In the genomic region with DNA sequence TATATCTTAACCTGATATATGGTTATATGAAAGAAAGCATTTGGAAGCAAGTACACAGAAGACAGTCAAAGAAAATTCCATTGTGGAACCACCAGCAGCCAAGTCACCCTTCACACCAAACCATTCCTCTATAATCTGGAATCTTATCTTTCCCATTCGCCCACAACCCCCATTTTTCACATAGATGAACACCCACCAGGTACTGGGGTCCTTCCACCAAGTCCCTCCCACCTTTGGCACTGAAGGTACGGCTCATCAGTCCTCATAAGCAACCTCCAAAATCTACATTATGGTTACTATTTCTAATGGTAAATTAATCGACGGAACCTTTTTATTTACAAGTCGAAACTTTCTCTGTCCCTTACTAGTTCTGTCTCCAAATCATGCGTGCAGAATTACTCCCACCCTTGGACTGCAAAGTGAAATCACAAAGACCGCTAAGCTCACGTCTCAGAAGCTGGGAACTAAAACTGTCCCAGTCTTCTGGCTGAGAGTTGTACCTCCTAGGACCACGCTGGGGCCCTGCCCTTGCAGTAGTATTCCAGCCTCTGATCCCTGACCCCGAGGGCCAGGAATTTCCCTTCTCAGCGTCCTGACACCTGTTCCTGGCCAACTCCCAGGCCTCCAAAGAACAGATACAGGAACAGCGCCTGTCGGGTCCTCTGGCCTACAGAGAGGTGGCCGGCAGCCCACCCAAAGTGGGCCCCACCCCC, we compare ENCODE assay signal across 7 cellular contexts. TPM values are rescaled to one million over a fixed set of nuclear protein-coding genes. Genes with fewer than 3 reads are reported as not detected.
DNase-seq lines count a peak whose midpoint lies in the region; ATAC-seq and TF ChIP-seq lines count a peak whose summit lies in the region.

No MANE protein-coding gene starts in this region.

- intact Hi-C loops in adrenal gland (cut with DNase I) = no loop called here

- H3K27me3 ChIP-seq in H7 (ENCODE audit: control insufficient read depth, insufficient read depth, low read length) (peaks cover 3% of the 10 kb centered on the region; the same call in 1 of the 2 replicates), adrenal gland (no peaks in the 10 kb centered on the region), iPS-18a (ENCODE audit: control insufficient read depth, insufficient read depth, low read length) (peaks cover 12% of the 10 kb centered on the region), skeletal muscle tissue (ENCODE audit: control insufficient read depth in 3 of 3, insufficient read depth in 3 of 3, low read length in 3 of 3) (no peaks in the 10 kb centered on the region)

- ATAC-seq in GM18498 (IDR thresholded peaks at IDR 0.05; ENCODE audit: unreplicated experiment) = peak; percentile 4

- TF ChIP-seq POLR2A in adrenal gland (IDR thresholded peaks at IDR 0.05) = no peak

- H3K9ac ChIP-seq in iPS-18a (ENCODE audit: low read length) (peak overlapping the region; percentile 50), skeletal muscle tissue (ENCODE audit: low read depth in 1 of 3, low read length in 3 of 3) (peak overlapping the region; percentile 79 to 90 (median 89))

- H3K4me1 ChIP-seq in adrenal gland (replicated peaks in 1 of 2) (peaks cover 6 to 14% of the 10 kb centered on the region in 2 donors), iPS-18a (ENCODE audit: control insufficient read depth, low read depth, low read length) (peaks cover 13% of the 10 kb centered on the region), skeletal muscle tissue (ENCODE audit: control insufficient read depth in 3 of 3, insufficient read depth in 3 of 3, low read length in 3 of 3) (peaks cover 4 to 7% (median 7%) of the 10 kb centered on the region in 3 donors)

- H3K4me3 ChIP-seq in H7 (ENCODE audit: insufficient read depth, low read depth, low read length) = peak overlapping the region; percentile 79
- peak overlapping the region; percentile 19 to 82 (median 66) for H3K4me3 ChIP-seq in adrenal gland
- peak overlapping the region; percentile 84 for H3K4me3 ChIP-seq in iPS-18a (ENCODE audit: low read length)
- H3K4me3 ChIP-seq in skeletal muscle tissue (ENCODE audit: low read length in 3 of 3) = peak overlapping the region; percentile 87 to 89 (median 88)

- DNase-seq in H7 (no peak), LHCN-M2 (ENCODE audit: low read depth) (peak; percentile 52), adrenal gland (peak in 4 of 7 donors; percentile 47 to 61 (median 52))
- no peak for DNase-seq in effector CD8-positive, alpha-beta T cell (lab: John Stamatoyannopoulos, UW)

- H3K9me3 ChIP-seq in adrenal gland (replicated peaks in 1 of 3) (no peaks in the 10 kb centered on the region), iPS-18a (ENCODE audit: control insufficient read depth, low read depth, low read length) (no peaks in the 10 kb centered on the region), skeletal muscle tissue (ENCODE audit: control insufficient read depth in 3 of 3, low read length in 3 of 3) (no peaks in the 10 kb centered on the region)

- WGBS in adrenal gland, 4 donors = 16 to 25% (median 21%) methylated on average over 12 to 14 of the region's 14 CpGs

- H3K36me3 ChIP-seq in H7 (replicated peaks; ENCODE audit: control insufficient read depth, insufficient read depth, low read length) (no peaks in the 10 kb centered on the region; the same call in 1 of the 2 replicates), adrenal gland (replicated peaks in 1 of 2) (no peaks in the 10 kb centered on the region), iPS-18a (ENCODE audit: control insufficient read depth, low read depth, low read length) (peaks cover 12% of the 10 kb centered on the region), skeletal muscle tissue (ENCODE audit: control insufficient read depth in 3 of 3, insufficient read depth in 3 of 3, low read length in 3 of 3) (peaks cover 0 to 3% (median under 1%) of the 10 kb centered on the region in 3 donors)

- H3K27ac ChIP-seq in adrenal gland (peak overlapping the region in 4 of 5 donors; percentile 69 to 92 (median 82)), iPS-18a (ENCODE audit: low read length) (no peak overlapping the region), skeletal muscle tissue (ENCODE audit: low read depth, low read length) (peak overlapping the region; percentile 88)

- TF ChIP-seq CTCF in adrenal gland (IDR thresholded peaks at IDR 0.05) = no peak

RNA-seq across cellular contexts. Expression of gene OLA1, which starts 0.7 kb away (rescaled TPM):
- 92.5 and 104 TPM in 2 replicates for total RNA-seq in H7 (2014; rRNA removed; shearing (Covaris generic))
- total RNA-seq in LHCN-M2 (2014; rRNA removed) (120 and 123 TPM in 2 replicates), adrenal gland (10 to 100 TPM; 47.9 to 94.6 (median 68.9) TPM), skeletal muscle tissue (90.3 TPM)
- polyA plus RNA-seq in LHCN-M2 (2012) = 78.8 TPM
- 100 to 1,000 TPM in 1 of 3 donors, 10 to 100 TPM in 2; 30.1 to 182 (median 49.8) TPM for polyA plus RNA-seq in adrenal gland

Comparison
In these comparisons a context has a peak if more than half of its experiments do, and no peak if none do; other contexts are left out.
1. DNase-seq: peak in LHCN-M2 (single experiment) and adrenal gland (4 of 7); none in H7 (single experiment) and effector CD8-positive, alpha-beta T cell (single experiment).
2. Peak in every context shown above with its lines, with median percentiles within 50 percentile points of each other: H3K4me3 ChIP-seq.